In genomic region chr9:85228111-85228855, GRCh38 we compare ENCODE assay signal across 31 cellular contexts.
"Had no signal": no experiment of that assay in that cellular context is flagged by ENCODE, and none has a peak within 500 bp of the region (broad histone marks: within the 10 kb centered on the region; RNA-seq: fewer than 3 reads in every experiment).

No MANE protein-coding gene starts in this region.

- H3K27ac Mint-ChIP-seq: activated CD4-positive, alpha-beta memory T cell treated with anti-CD3 and anti-CD28 coated beads, Interleukin-2, amount 10 ng/mL, durations not matched to agents 7 days and 5 days; activated CD4-positive, alpha-beta T cell treated with anti-CD3 and anti-CD28 coated beads, Interleukin-2, amount 10 ng/mL, durations not matched to agents 7 days and 5 days; activated T-cell treated with anti-CD3 and anti-CD28 coated beads, Interleukin-2, amount 50 U/mL, for 24 hours; immature natural killer cell; WTC11 had no signal

- H3K9me3 Mint-ChIP-seq: activated CD4-positive, alpha-beta memory T cell treated with anti-CD3 and anti-CD28 coated beads, Interleukin-2, amount 10 ng/mL, durations not matched to agents 7 days and 5 days; activated CD4-positive, alpha-beta T cell treated with anti-CD3 and anti-CD28 coated beads, Interleukin-2, amount 10 ng/mL, durations not matched to agents 7 days and 5 days; activated T-cell treated with anti-CD3 and anti-CD28 coated beads, Interleukin-2, amount 50 U/mL, for 24 hours; WTC11 had no signal

- H3K4me1 Mint-ChIP-seq: activated CD4-positive, alpha-beta memory T cell treated with anti-CD3 and anti-CD28 coated beads, Interleukin-2, amount 10 ng/mL, durations not matched to agents 7 days and 5 days; activated CD4-positive, alpha-beta T cell treated with anti-CD3 and anti-CD28 coated beads, Interleukin-2, amount 10 ng/mL, durations not matched to agents 7 days and 5 days; immature natural killer cell had no signal

- FAIRE-seq: colon, endometrium had no signal

- H3K4me3 ChIP-seq: heart left ventricle, lung, ovary, prostate gland, sigmoid colon, suprapubic skin, transverse colon had no signal

- H3K4me3 Mint-ChIP-seq: activated CD4-positive, alpha-beta memory T cell treated with anti-CD3 and anti-CD28 coated beads, Interleukin-2, amount 10 ng/mL, durations not matched to agents 7 days and 5 days; activated CD4-positive, alpha-beta T cell treated with anti-CD3 and anti-CD28 coated beads, Interleukin-2, amount 10 ng/mL, durations not matched to agents 7 days and 5 days; activated T-cell treated with anti-CD3 and anti-CD28 coated beads, Interleukin-2, amount 50 U/mL, for 24 hours; immature natural killer cell; nephron progenitor cell; WTC11 had no signal

- H3K36me3 ChIP-seq: heart left ventricle, neutrophil, ovary, prostate gland, sigmoid colon, suprapubic skin, transverse colon had no signal

- H3K9me3 ChIP-seq: heart left ventricle, neutrophil, ovary, prostate gland, sigmoid colon, suprapubic skin, transverse colon had no signal

- H3K36me3 Mint-ChIP-seq: immature natural killer cell, WTC11 had no signal

- H3K4me1 ChIP-seq: prostate gland, sigmoid colon, suprapubic skin, transverse colon had no signal

- H3K27me3 ChIP-seq: heart left ventricle, neutrophil, ovary, sigmoid colon, suprapubic skin, transverse colon had no signal

- DNase-seq: activated CD4-positive, alpha-beta memory T cell treated with anti-CD3 and anti-CD28 coated beads, Interleukin-2, amount 10 ng/mL, durations not matched to agents 7 days and 5 days; activated CD4-positive, alpha-beta T cell treated with anti-CD3 and anti-CD28 coated beads for 1 hour; activated CD4-positive, alpha-beta T cell treated with anti-CD3 and anti-CD28 coated beads, Interleukin-2, amount 10 ng/mL, durations not matched to agents 7 days and 5 days; activated CD8-positive, alpha-beta memory T cell treated with anti-CD3 and anti-CD28 coated beads, Interleukin-2, amount 50 U/mL, for 48 hours; activated gamma-delta T cell; activated naive CD4-positive, alpha-beta T cell treated with anti-CD3 and anti-CD28 coated beads, Interleukin-2, amount 50 U/mL, for 16 hours; activated T-cell treated with anti-CD3 and anti-CD28 coated beads, Interleukin-2, amount 50 U/mL, for 24 hours; amniotic stem cell; effector CD8-positive, alpha-beta T cell; foreskin fibroblast; heart left ventricle; hypothalamus; immature natural killer cell; mesendoderm; nephron progenitor cell; ovary; retina; sigmoid colon; stimulated activated CD4-positive, alpha-beta T cell treated with anti-CD3 and anti-CD28 coated beads, Interleukin-15, amount 100 ng/mL, for 24 hours; stimulated activated CD4-positive, alpha-beta T cell treated with anti-CD3 and anti-CD28 coated beads, Interleukin-2, amount 100 ng/mL, for 24 hours; stimulated activated naive CD4-positive, alpha-beta T cell; T-helper 2 cell; transverse colon had no signal

- H3K27me3 Mint-ChIP-seq: activated CD4-positive, alpha-beta memory T cell treated with anti-CD3 and anti-CD28 coated beads, Interleukin-2, amount 10 ng/mL, durations not matched to agents 7 days and 5 days had no signal

- H3K27ac ChIP-seq: epithelial cell of prostate, neutrophil, ovary, prostate gland, sigmoid colon, suprapubic skin, transverse colon had no signal
